Comparison of ENCODE assay signal across 8 cellular contexts in genomic region chr7:55133630-55134392, GRCh38.
DNase-seq lines count a peak whose midpoint lies in the region; ATAC-seq and TF ChIP-seq lines count a peak whose summit lies in the region.

No MANE protein-coding gene starts in this region.

- H3K4me3 ChIP-seq in gastrocnemius medialis: no peak overlapping the region

- H3K36me3 ChIP-seq in gastrocnemius medialis: no peaks in the 10 kb centered on the region

- H3K9me3 ChIP-seq in gastrocnemius medialis: no peaks in the 10 kb centered on the region

- TF ChIP-seq CTCF in foreskin keratinocyte (conservative IDR thresholded peaks at IDR 0.05): peak; percentile 15
- peak in 3 of 5 experiments; percentile 10 to 23 (median 16) for TF ChIP-seq CTCF in gastrocnemius medialis (IDR thresholded peaks at IDR 0.05 in 4 of 5, conservative IDR thresholded peaks at IDR 0.05 in 1 of 5)

- intact Hi-C loops in gastrocnemius medialis (cut with DNase I; ENCODE audit: low total_unique reads): loop anchor here (2.0 kb wide), 1 partner anchor 115 kb away; the partner anchor contains the start of gene EGFR

- in situ Hi-C loops in gastrocnemius medialis (cut with MboI; ENCODE audit: low sequenced_read_pairs in 4 of 4): no loop called here

- DNase-seq in GM03348 (ENCODE audit: low spot score) (peak; percentile 90), T1000 (lab: John Stamatoyannopoulos, UW) (peak; percentile 83), foreskin keratinocyte (peak; percentile 87 to 94), gastrocnemius medialis (peak in 1 of 2 donors; percentile 80), NCI-H146 (lab: John Stamatoyannopoulos, UW) (no peak), iPS-NIHi7 (ENCODE audit: extremely low spot score) (no peak)

- H3K27me3 ChIP-seq in foreskin keratinocyte (no peaks in the 10 kb centered on the region), gastrocnemius medialis (no peaks in the 10 kb centered on the region)

- peak overlapping the region; percentile 95 for H3K27ac ChIP-seq in foreskin keratinocyte
- peak overlapping the region; percentile 80 to 83 (median 82) for H3K27ac ChIP-seq in gastrocnemius medialis

- no peak for TF ChIP-seq POLR2A in gastrocnemius medialis (IDR thresholded peaks at IDR 0.05)

- H3K4me1 ChIP-seq in foreskin keratinocyte (peaks cover 72% of the 10 kb centered on the region), gastrocnemius medialis (peaks cover 38 to 57% of the 10 kb centered on the region in 2 donors)

- ATAC-seq in foreskin keratinocyte: peak; percentile 58
- ATAC-seq in gastrocnemius medialis: peak; percentile 50 to 62
- no peak for ATAC-seq in GM19324 (IDR thresholded peaks at IDR 0.05; ENCODE audit: low FRiP score, unreplicated experiment)
- no peak for ATAC-seq in GM21825 (IDR thresholded peaks at IDR 0.05; ENCODE audit: unreplicated experiment)

Comparison
In these comparisons a context has a peak if more than half of its experiments do, and no peak if none do; other contexts are left out.
1. DNase-seq: peak in GM03348 (single experiment), T1000 (single experiment) and foreskin keratinocyte (2 of 2); none in NCI-H146 (single experiment) and iPS-NIHi7 (single experiment).
2. ATAC-seq: peak in foreskin keratinocyte (single experiment) and gastrocnemius medialis (2 of 2); none in GM19324 (single experiment) and GM21825 (single experiment).